In the genomic region with DNA sequence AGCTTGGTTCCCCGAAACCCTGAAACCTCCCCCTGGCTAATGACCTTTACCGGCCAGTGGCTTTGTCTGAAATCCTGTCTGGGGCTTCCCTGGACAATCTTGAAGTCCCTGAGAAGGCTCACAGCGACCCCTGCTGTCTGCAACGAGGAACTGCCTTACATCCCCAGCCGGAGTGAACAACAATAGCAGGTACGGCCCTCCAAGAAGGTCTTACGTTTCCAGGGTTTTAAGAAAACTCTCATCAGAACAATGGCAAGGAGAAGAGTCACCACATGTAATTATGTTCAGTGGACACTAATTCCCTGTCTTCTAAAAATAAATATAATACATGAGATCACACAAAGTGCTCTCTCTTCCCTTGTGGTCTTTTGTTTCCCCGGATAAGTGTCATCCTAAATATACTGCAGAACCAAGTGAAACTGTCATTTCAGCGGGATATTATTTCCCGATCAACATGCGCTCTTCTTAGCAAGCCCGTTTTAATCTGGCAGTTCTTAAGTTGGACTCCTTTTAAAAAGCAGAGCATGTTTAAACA, we compare ENCODE assay signal across 1 cellular context.
TF ChIP-seq lines count a peak whose summit lies in the region.

No MANE protein-coding gene starts in this region.

TF ChIP-seq in IMR-90, 13 proteins besides CTCF, POLR2A, EP300 and RAD21:
- TF ChIP-seq SMC3 (IDR thresholded peaks at IDR 0.05; ENCODE audit: low read depth, low read length): peak; percentile 95
- TF ChIP-seq CHD1 (IDR thresholded peaks at IDR 0.05; ENCODE audit: low read depth, low read length): no peak
